In the genomic region with DNA sequence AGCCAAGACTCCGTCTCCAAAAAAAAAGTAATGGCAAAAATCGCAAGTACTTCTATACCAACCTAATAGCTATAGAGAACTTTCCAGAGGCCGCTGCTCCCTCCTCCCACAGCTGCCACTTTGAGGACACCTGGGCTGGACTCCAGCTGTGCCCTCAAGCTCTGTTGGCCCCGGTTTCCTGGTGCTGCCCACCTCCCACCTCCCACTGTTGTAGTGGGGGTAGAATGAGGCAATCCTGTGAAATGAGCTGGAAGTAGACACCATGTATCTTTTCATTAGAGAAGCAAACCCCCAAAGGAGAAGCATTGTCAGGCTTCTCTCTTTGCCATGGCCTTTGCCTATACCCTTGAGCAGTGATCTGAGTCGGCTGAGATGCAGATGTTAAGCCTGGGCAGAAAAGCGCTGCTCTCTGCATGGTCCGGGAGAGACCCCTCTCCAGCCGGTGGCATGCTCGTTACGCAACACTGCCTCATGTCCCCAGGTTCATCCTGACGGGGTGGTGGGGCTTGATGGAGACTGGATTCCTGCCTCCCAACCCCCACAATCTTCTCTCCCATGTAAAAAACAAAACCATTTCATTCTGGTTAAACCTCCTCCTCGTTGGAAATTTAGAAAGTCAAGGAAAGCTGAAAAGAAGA, we compare ENCODE assay signal across 1 cellular context.
TF ChIP-seq lines count a peak whose summit lies in the region.

No MANE protein-coding gene starts in this region.

TF ChIP-seq in H1, 55 proteins besides CTCF, POLR2A, EP300 and RAD21:
- TF ChIP-seq CEBPB (IDR thresholded peaks at IDR 0.05; ENCODE audit: low read depth, low read length) = peak; percentile 83
- no peak for TF ChIP-seq TEAD4 (IDR thresholded peaks at IDR 0.05; ENCODE audit: low read depth, low read length)
